Comparison of ENCODE assay signal across 8 cellular contexts in the genomic region with DNA sequence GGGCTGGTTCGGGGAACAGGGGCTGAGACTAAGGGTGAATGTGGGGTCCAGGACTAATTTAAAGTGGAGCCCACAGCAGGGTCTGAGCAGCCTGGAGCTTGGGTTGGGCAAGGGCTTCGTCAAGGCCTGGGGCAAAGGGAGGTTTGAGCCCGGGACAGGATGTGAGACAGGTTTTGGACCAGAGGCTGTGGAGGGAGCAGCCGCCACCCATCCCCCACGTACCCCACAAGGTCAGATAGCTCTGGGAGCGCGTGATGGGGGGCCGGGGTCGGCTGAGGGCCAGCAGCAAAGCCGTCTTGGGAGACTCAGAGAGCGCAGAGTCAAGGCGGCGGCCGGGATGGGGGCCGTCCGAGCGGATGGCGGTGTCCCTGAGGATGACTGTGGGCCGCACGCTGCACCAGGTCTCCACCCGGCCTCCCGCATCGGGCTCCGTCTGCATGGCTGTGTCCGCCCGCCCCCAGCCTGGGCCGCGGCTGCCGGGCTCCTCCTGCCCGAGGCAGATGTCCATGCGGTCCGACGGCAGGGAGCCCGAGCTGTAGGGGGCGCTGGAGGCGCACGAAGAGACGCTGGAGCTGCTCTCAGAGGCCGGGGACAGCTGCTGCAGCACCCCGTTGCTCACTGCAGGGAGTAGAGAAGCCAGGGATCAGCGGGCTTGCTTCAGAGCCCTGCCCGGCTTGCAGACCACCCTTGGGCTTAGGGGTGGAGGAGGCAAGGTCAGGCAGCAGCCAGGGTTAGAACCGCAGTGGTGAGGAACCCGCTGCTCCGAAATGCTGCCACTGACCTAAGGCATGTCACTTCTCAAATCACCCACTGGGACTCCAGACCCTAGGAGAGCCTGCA. TPM values are rescaled to one million over a fixed set of nuclear protein-coding genes. Genes with fewer than 3 reads are reported as not detected.
DNase-seq lines count a peak whose midpoint lies in the region; ATAC-seq and TF ChIP-seq lines count a peak whose summit lies in the region.

No MANE protein-coding gene starts in this region.

- H3K4me1 Mint-ChIP-seq in activated CD8-positive, alpha-beta T cell treated with anti-CD3 and anti-CD28 coated beads for 36 hours (ENCODE audit: low read depth): peaks cover 20% of the 10 kb centered on the region

- CTCF ChIA-PET in activated CD8-positive, alpha-beta T cell treated with anti-CD3 and anti-CD28 coated beads for 36 hours (lab: Charles Lee): interaction anchor here (0.7 to 7.3 kb wide), 23 partner anchors 9 to 123 kb away, joined by 3 to 178 read pairs (median 7); a partner anchor contains a TSS

- H3K27ac Mint-ChIP-seq in activated CD8-positive, alpha-beta T cell treated with anti-CD3 and anti-CD28 coated beads for 36 hours: no peak overlapping the region

- ATAC-seq in activated CD8-positive, alpha-beta T cell treated with anti-CD3 and anti-CD28 coated beads for 36 hours: peak; percentile 87
- ATAC-seq in lung (ENCODE audit: insufficient read depth, low FRiP score) (peak; percentile 71), HG03175 (IDR thresholded peaks at IDR 0.05; ENCODE audit: unreplicated experiment) (no peak)

- H3K36me3 Mint-ChIP-seq in activated CD8-positive, alpha-beta T cell treated with anti-CD3 and anti-CD28 coated beads for 36 hours (ENCODE audit: low read depth): no peaks in the 10 kb centered on the region

- WGBS in lung, 2 donors: 21 to 24% methylated on average over 44 to 45 of the region's 45 CpGs

- H3K9me3 ChIP-seq in lung (ENCODE audit: control insufficient read depth in 2 of 2, insufficient read depth in 1 of 2, low read length in 1 of 2): no peaks in the 10 kb centered on the region

- H3K4me3 ChIP-seq in lung: no peak overlapping the region

- peaks cover 42% of the 10 kb centered on the region for H3K27me3 Mint-ChIP-seq in activated CD8-positive, alpha-beta T cell treated with anti-CD3 and anti-CD28 coated beads for 36 hours

- peaks cover 2% of the 10 kb centered on the region for H3K27me3 ChIP-seq in lung (ENCODE audit: control insufficient read depth, insufficient read depth)

- H3K36me3 ChIP-seq in lung (ENCODE audit: control insufficient read depth in 2 of 2, insufficient read depth in 2 of 2, low read length in 2 of 2): no peaks in the 10 kb centered on the region

- TF ChIP-seq CTCF in GM20000 (IDR thresholded peaks at IDR 0.05; ENCODE audit: extremely low read depth, missing control alignments): peak; percentile 67
- TF ChIP-seq CTCF in activated CD8-positive, alpha-beta T cell treated with anti-CD3 and anti-CD28 coated beads for 36 hours (IDR thresholded peaks at IDR 0.05): peak; percentile 91
- peak; percentile 44 for TF ChIP-seq CTCF in lung (IDR thresholded peaks at IDR 0.05; ENCODE audit: control extremely low read depth, extremely low read depth)

- intact Hi-C loops in activated CD8-positive, alpha-beta T cell treated with anti-CD3 and anti-CD28 coated beads for 36 hours (cut with micrococcal nuclease): loop anchor here (2.0 kb wide), 1 partner anchor 42 kb away; a partner anchor contains a TSS

- DNase-seq in AG20443 (ENCODE audit: low spot score): peak; percentile 95
- DNase-seq in GM20000 (ENCODE audit: low spot score): peak; percentile 86
- peak; percentile 75 for DNase-seq in NCI-H748 (lab: John Stamatoyannopoulos, UW; ENCODE audit: unreplicated experiment)
- peak; percentile 93 for DNase-seq in activated CD8-positive, alpha-beta T cell treated with anti-CD3 and anti-CD28 coated beads for 36 hours
- DNase-seq in effector CD4-positive, alpha-beta T cell: peak; percentile 62
- DNase-seq in lung (ENCODE audit: low spot score): peak; percentile 80
- DNase-seq in stimulated activated CD8-positive, alpha-beta memory T cell treated with anti-CD3 and anti-CD28 coated beads, Interleukin-15, amount 100 ng/mL, for 24 hours (ENCODE audit: low read depth): peak; percentile 61

- POLR2A ChIA-PET in activated CD8-positive, alpha-beta T cell treated with anti-CD3 and anti-CD28 coated beads for 36 hours (lab: Charles Lee): interaction anchor here (1.2 to 1.5 kb wide), 4 partner anchors 12 to 24 kb away, joined by 3 to 4 read pairs (median 3); no protein-coding TSS in a partner anchor

- H3K27ac ChIP-seq in lung (ENCODE audit: low read depth in 1 of 2, low read length in 1 of 2): peak overlapping the region in 1 of 2 donors; percentile 5

- no peak overlapping the region for H3K4me3 Mint-ChIP-seq in activated CD8-positive, alpha-beta T cell treated with anti-CD3 and anti-CD28 coated beads for 36 hours

- H3K4me1 ChIP-seq in lung (ENCODE audit: control insufficient read depth in 2 of 2, insufficient read depth in 2 of 2, low read length in 2 of 2): peaks cover 0 to 6% of the 10 kb centered on the region in 2 donors

- H3K9me3 Mint-ChIP-seq in activated CD8-positive, alpha-beta T cell treated with anti-CD3 and anti-CD28 coated beads for 36 hours: no peaks in the 10 kb centered on the region

RNA-seq across cellular contexts. Expression of a gene that starts 12.1 kb away (rescaled TPM):
- total RNA-seq in activated CD8-positive, alpha-beta T cell treated with anti-CD3 and anti-CD28 coated beads for 36 hours: under 1 TPM; 0.25 to 0.65 TPM
- 1 to 10 TPM in 1 of 2 donors, under 1 TPM in 1; 0.09 to 1.3 TPM for total RNA-seq in lung
- under 1 TPM; 0.27 to 0.83 TPM for polyA plus RNA-seq in lung

RNA-seq across cellular contexts. Expression of a gene that starts 12.2 kb away (rescaled TPM):
- total RNA-seq in activated CD8-positive, alpha-beta T cell treated with anti-CD3 and anti-CD28 coated beads for 36 hours: 10 to 100 TPM; 28.8 to 29.6 TPM
- 10 to 100 TPM; 39.0 to 95.8 TPM for total RNA-seq in lung
- 10 to 100 TPM; 36.4 to 40.2 TPM for polyA plus RNA-seq in lung

RNA-seq across cellular contexts. Expression of a gene that starts 19.2 kb away (rescaled TPM):
- total RNA-seq in activated CD8-positive, alpha-beta T cell treated with anti-CD3 and anti-CD28 coated beads for 36 hours: 10 to 100 TPM; 14.5 to 15.5 TPM
- total RNA-seq in lung: 10 to 100 TPM; 53.2 to 58.0 TPM
- polyA plus RNA-seq in lung: 10 to 100 TPM; 44.5 to 76.8 TPM

RNA-seq across cellular contexts. Expression of a gene that starts 31.5 kb away (rescaled TPM):
- 10 to 100 TPM; 18.0 to 19.0 TPM for total RNA-seq in activated CD8-positive, alpha-beta T cell treated with anti-CD3 and anti-CD28 coated beads for 36 hours
- 1 to 10 TPM; 3.9 to 6.8 TPM for total RNA-seq in lung
- polyA plus RNA-seq in lung: 1 to 10 TPM; 4.4 to 8.3 TPM

RNA-seq across cellular contexts. Expression of a gene that starts 31.5 kb away (rescaled TPM):
- total RNA-seq in activated CD8-positive, alpha-beta T cell treated with anti-CD3 and anti-CD28 coated beads for 36 hours: 10 to 100 TPM; 46.0 to 50.9 TPM
- total RNA-seq in lung: 10 to 100 TPM; 43.6 to 74.4 TPM
- polyA plus RNA-seq in lung: 100 to 1,000 TPM in 1 of 2 donors, 10 to 100 TPM in 1; 94.6 to 105 TPM
